Comparison of ENCODE assay signal across 14 cellular contexts in the genomic region with DNA sequence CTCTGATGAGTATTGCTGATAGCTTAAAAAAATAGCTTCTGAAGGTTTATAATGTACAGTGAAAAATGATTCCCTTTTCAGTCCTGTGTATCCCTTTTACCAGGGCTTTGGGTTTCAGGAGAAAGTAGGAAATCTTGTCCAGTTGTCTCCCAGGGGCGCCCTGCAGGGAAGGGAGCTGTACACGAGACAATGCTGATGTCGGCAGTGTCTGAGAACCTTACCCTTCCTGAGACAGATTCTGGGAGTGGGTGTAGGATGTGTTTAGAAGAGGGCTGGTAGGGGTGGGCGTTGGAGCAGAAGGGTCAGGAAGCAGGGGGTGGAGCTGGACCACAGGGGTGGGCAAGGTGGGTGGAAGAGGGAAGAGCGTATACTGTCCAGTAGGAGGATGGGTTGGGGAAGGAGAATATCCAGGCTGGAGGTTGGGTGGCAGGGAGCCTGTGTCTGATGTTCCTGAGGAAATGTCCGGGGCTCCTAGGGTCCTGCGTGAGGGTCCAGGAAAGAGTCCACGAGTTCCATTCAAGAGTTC. TPM values are rescaled to one million over a fixed set of nuclear protein-coding genes. Genes with fewer than 3 reads are reported as not detected.
DNase-seq lines count a peak whose midpoint lies in the region; ATAC-seq lines count a peak whose summit lies in the region.
"Had no signal": no experiment of that assay in that cellular context is flagged by ENCODE, and none has a peak within 500 bp of the region (broad histone marks: within the 10 kb centered on the region; RNA-seq: fewer than 3 reads in every experiment).

No MANE protein-coding gene starts in this region.

- no peaks in the 10 kb centered on the region for H3K9me3 ChIP-seq in skeletal muscle tissue (ENCODE audit: control insufficient read depth in 3 of 3, low read length in 3 of 3)

- H3K27me3 ChIP-seq in skeletal muscle tissue (ENCODE audit: control insufficient read depth in 3 of 3, insufficient read depth in 3 of 3, low read length in 3 of 3), result peaks cover 0 to 5% (median 0%) of the 10 kb centered on the region in 3 donors

- no peak overlapping the region for H3K4me3 ChIP-seq in skeletal muscle tissue (ENCODE audit: low read length in 3 of 3)
- H3K4me3 ChIP-seq: GM12878 had no signal

- ATAC-seq in Right ventricle myocardium inferior (no peak), Right ventricle myocardium superior (ENCODE audit: poor library complexity) (no peak), GM21381 (IDR thresholded peaks at IDR 0.05; ENCODE audit: unreplicated experiment) (no peak)

- peak overlapping the region; percentile 14 for H3K27ac ChIP-seq in cingulate gyrus (ENCODE audit: low read depth, low read length)
- H3K27ac ChIP-seq in skeletal muscle tissue (ENCODE audit: low read depth, low read length), result no peak overlapping the region
- H3K27ac ChIP-seq: HL-60 had no signal

- intact Hi-C loops in Right ventricle myocardium inferior (cut with DNase I), result no loop called here
- intact Hi-C loops in Right ventricle myocardium superior (cut with DNase I), result loop anchor here (5.0 kb wide), 1 partner anchor 140 kb away; no protein-coding TSS in a partner anchor

- H3K4me1 ChIP-seq in skeletal muscle tissue (ENCODE audit: control insufficient read depth in 3 of 3, insufficient read depth in 3 of 3, low read length in 3 of 3), result peaks cover 19 to 36% (median 34%) of the 10 kb centered on the region in 3 donors

- DNase-seq in Right ventricle myocardium inferior (ENCODE audit: missing footprints), result peak; percentile 55
- no peak for DNase-seq in Right ventricle myocardium superior
- no peak for DNase-seq in NAMALWA (ENCODE audit: low spot score)
- DNase-seq in GOT3 (lab: John Stamatoyannopoulos, UW), result no peak
- DNase-seq: HCEC 1CT had no signal

- peak overlapping the region in 2 of 3 donors; percentile 12 to 33 for H3K9ac ChIP-seq in skeletal muscle tissue (ENCODE audit: low read depth in 1 of 3, low read length in 3 of 3)

- H3K36me3 ChIP-seq in skeletal muscle tissue (ENCODE audit: control insufficient read depth in 3 of 3, insufficient read depth in 3 of 3, low read length in 3 of 3), result peaks cover 11 to 21% (median 17%) of the 10 kb centered on the region in 3 donors

RNA-seq across cellular contexts. Expression of gene THPO, which starts 5.6 kb away (rescaled TPM):
- total RNA-seq in Right ventricle myocardium inferior, result 0.35 TPM
- 0.11 TPM for total RNA-seq in Right ventricle myocardium superior
- under 0.01 TPM for total RNA-seq in skeletal muscle tissue
- total RNA-seq: A673; CD4-positive, alpha-beta memory T cell; Daoy; GM12878; OCI-LY7 had no signal

RNA-seq across cellular contexts. Expression of gene CHRD, which starts 7.5 kb away (rescaled TPM):
- 8.7 TPM for total RNA-seq in Right ventricle myocardium inferior
- total RNA-seq in Right ventricle myocardium superior, result 7.8 TPM
- total RNA-seq in skeletal muscle tissue, result 14.1 TPM
- total RNA-seq: CD4-positive, alpha-beta memory T cell; GM12878 had no signal

RNA-seq across cellular contexts. Expression of gene POLR2H, which starts 10.8 kb away (rescaled TPM):
- total RNA-seq in Right ventricle myocardium inferior, result 27.1 TPM
- total RNA-seq in Right ventricle myocardium superior, result 19.9 TPM
- 44.4 TPM for total RNA-seq in skeletal muscle tissue

RNA-seq across cellular contexts. Expression of gene CLCN2, which starts 11.0 kb away (rescaled TPM):
- 2.9 TPM for total RNA-seq in Right ventricle myocardium inferior
- total RNA-seq in Right ventricle myocardium superior, result 1.9 TPM
- 2.6 TPM for total RNA-seq in skeletal muscle tissue

RNA-seq across cellular contexts. Expression of gene FAM131A, which starts 35.0 kb away (rescaled TPM):
- total RNA-seq in Right ventricle myocardium inferior, result 33.4 TPM
- 36.3 TPM for total RNA-seq in Right ventricle myocardium superior
- total RNA-seq in skeletal muscle tissue, result 9.4 TPM
